8 cellular contexts compared by ENCODE assay signal in the genomic region with DNA sequence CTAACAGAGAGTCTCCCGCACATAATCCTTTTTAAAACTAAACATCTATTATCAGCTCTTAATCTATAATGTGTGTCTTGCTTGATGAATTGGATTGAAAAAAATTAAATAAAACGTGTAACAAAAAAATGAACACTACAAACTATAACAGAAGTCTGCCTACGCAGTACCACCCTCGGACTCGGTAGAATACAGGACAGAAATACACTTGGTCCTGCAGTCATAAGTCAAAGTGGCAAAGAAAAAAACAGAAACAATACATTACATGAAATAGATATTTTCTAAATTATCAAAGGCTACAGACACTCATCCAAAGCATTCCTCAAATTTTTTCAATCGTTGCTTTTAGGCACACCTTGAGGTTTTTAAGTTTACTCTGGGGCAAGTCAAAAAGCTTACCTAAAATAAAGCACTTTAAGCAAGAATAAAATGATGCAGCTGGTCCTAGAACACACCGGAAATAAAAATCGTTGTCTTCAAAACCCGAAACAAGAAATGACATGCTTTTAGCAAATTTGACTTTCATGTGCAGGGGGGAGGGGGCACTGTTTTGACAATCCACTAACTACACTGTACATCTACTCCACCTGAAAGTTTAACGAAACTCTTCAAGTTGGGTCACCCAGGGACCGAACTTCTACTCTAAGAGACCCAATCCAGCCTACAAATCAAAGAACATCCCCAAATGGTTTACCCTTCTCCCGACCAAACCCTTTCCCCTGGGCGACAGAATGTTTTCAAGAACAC. TPM values are rescaled to one million over a fixed set of nuclear protein-coding genes. Genes with fewer than 3 reads are reported as not detected.
A peak's percentile ranks its signal among the peaks of the same experiment; 100 is the strongest.
DNase-seq lines count a peak whose midpoint lies in the region; ATAC-seq and TF ChIP-seq lines count a peak whose summit lies in the region.

No MANE protein-coding gene starts in this region.

- H3K79me2 ChIP-seq in DOHH2 (ENCODE audit: control insufficient read depth, low read length) = peaks cover 61% of the 10 kb centered on the region

- H3K4me3 ChIP-seq in DOHH2 (ENCODE audit: low read length) (peak overlapping the region; percentile 88), fibroblast of the aortic adventitia (ENCODE audit: low read depth, low read length) (peak overlapping the region; percentile 87), retinal pigment epithelial cell (ENCODE audit: low read length) (peak overlapping the region; percentile 96)

- peak overlapping the region; percentile 75 for H3K4me2 ChIP-seq in DOHH2 (ENCODE audit: low read length)

- DNase-seq in activated CD8-positive, alpha-beta T cell treated with anti-CD3 and anti-CD28 coated beads for 36 hours = peak; percentile 71
- DNase-seq in fibroblast of the aortic adventitia (ENCODE audit: low read depth) = peak; percentile 22
- DNase-seq in retinal pigment epithelial cell (ENCODE audit: low read depth) = no peak
- no peak for DNase-seq in retina
- no peak for DNase-seq in GM19240 (ENCODE audit: insufficient read length, low spot score)
- DNase-seq in GDM1 (lab: John Stamatoyannopoulos, UW) = no peak

- peak overlapping the region; percentile 92 for H3K27ac Mint-ChIP-seq in activated CD8-positive, alpha-beta T cell treated with anti-CD3 and anti-CD28 coated beads for 36 hours

- no peaks in the 10 kb centered on the region for H3K9me3 Mint-ChIP-seq in activated CD8-positive, alpha-beta T cell treated with anti-CD3 and anti-CD28 coated beads for 36 hours

- peaks cover 23% of the 10 kb centered on the region for H3K4me1 ChIP-seq in DOHH2 (ENCODE audit: control insufficient read depth, low read length)

- H4K20me1 ChIP-seq in DOHH2 (ENCODE audit: control insufficient read depth, insufficient read depth, low read depth, low read length) = 0 out of 2 replicates have a peak, but pooled peaks cover 4% of the 10 kb centered on the region

- H3K4me3 Mint-ChIP-seq in activated CD8-positive, alpha-beta T cell treated with anti-CD3 and anti-CD28 coated beads for 36 hours = peak overlapping the region; percentile 85

- peak overlapping the region; percentile 85 for H3K27ac ChIP-seq in DOHH2 (ENCODE audit: low read depth, low read length)

- H3K4me1 Mint-ChIP-seq in activated CD8-positive, alpha-beta T cell treated with anti-CD3 and anti-CD28 coated beads for 36 hours (ENCODE audit: low read depth) = peaks cover 49% of the 10 kb centered on the region

- H3K9me2 ChIP-seq in DOHH2 (replicated peaks; ENCODE audit: control insufficient read depth, low read length) = no peaks in the 10 kb centered on the region

- H3K36me3 ChIP-seq in DOHH2 (ENCODE audit: control insufficient read depth, low read length) = no peaks in the 10 kb centered on the region

- no peaks in the 10 kb centered on the region for H3K27me3 Mint-ChIP-seq in activated CD8-positive, alpha-beta T cell treated with anti-CD3 and anti-CD28 coated beads for 36 hours

- H3K36me3 Mint-ChIP-seq in activated CD8-positive, alpha-beta T cell treated with anti-CD3 and anti-CD28 coated beads for 36 hours (ENCODE audit: low read depth) = peaks cover 21% of the 10 kb centered on the region

- TF ChIP-seq CTCF in DOHH2 (IDR thresholded peaks at IDR 0.05; ENCODE audit: low read depth, low read length, poor library complexity, severe bottlenecking) = no peak
- no peak for TF ChIP-seq CTCF in activated CD8-positive, alpha-beta T cell treated with anti-CD3 and anti-CD28 coated beads for 36 hours (IDR thresholded peaks at IDR 0.05)
- TF ChIP-seq CTCF in fibroblast of the aortic adventitia (IDR thresholded peaks at IDR 0.05; ENCODE audit: insufficient read depth, low read length) = no peak
- no peak for TF ChIP-seq CTCF in retinal pigment epithelial cell (conservative IDR thresholded peaks at IDR 0.05; ENCODE audit: low read depth, low read length)

- POLR2A ChIA-PET in activated CD8-positive, alpha-beta T cell treated with anti-CD3 and anti-CD28 coated beads for 36 hours (lab: Charles Lee) = no interaction called here

- H3K27me3 ChIP-seq in DOHH2 (ENCODE audit: control insufficient read depth, low read length) = no peaks in the 10 kb centered on the region

- peak; percentile 8 for ATAC-seq in HG03108 (IDR thresholded peaks at IDR 0.05; ENCODE audit: unreplicated experiment)
- no peak for ATAC-seq in activated CD8-positive, alpha-beta T cell treated with anti-CD3 and anti-CD28 coated beads for 36 hours

- intact Hi-C loops in activated CD8-positive, alpha-beta T cell treated with anti-CD3 and anti-CD28 coated beads for 36 hours (cut with micrococcal nuclease) = no loop called here

- CTCF ChIA-PET in activated CD8-positive, alpha-beta T cell treated with anti-CD3 and anti-CD28 coated beads for 36 hours (lab: Charles Lee) = interaction anchor here (1.0 to 2.3 kb wide), 3 partner anchors 10 to 520 kb away, joined by 3 to 6 read pairs (median 5); no protein-coding TSS in a partner anchor

- peaks cover 5% of the 10 kb centered on the region for H3F3A ChIP-seq in DOHH2 (ENCODE audit: control insufficient read depth, insufficient read depth)

- H3K9me3 ChIP-seq in DOHH2 (ENCODE audit: control insufficient read depth, insufficient read depth, low read length) = no peaks in the 10 kb centered on the region

RNA-seq across cellular contexts. Expression of gene ADAM10, which starts 1.3 kb away (rescaled TPM):
- total RNA-seq in activated CD8-positive, alpha-beta T cell treated with anti-CD3 and anti-CD28 coated beads for 36 hours = 10 to 100 TPM; 76.4 to 79.4 TPM
- total RNA-seq in fibroblast of the aortic adventitia (ENCODE audit: low replicate concordance) = 98.9 and 255 TPM in 2 replicates

RNA-seq across cellular contexts. Expression of gene MINDY2, which starts 22.9 kb away (rescaled TPM):
- 10 to 100 TPM in 1 of 2 experiments, 1 to 10 TPM in 1; 9.0 to 10.3 TPM for total RNA-seq in activated CD8-positive, alpha-beta T cell treated with anti-CD3 and anti-CD28 coated beads for 36 hours
- total RNA-seq in fibroblast of the aortic adventitia (ENCODE audit: low replicate concordance) = 11.9 and 25.8 TPM in 2 replicates

Comparison
In these comparisons a context has a peak if more than half of its experiments do, and no peak if none do; other contexts are left out.
1. DNase-seq: peak in activated CD8-positive, alpha-beta T cell treated with anti-CD3 and anti-CD28 coated beads for 36 hours (single experiment) and fibroblast of the aortic adventitia (single experiment); none in retinal pigment epithelial cell (single experiment), retina (single experiment), GM19240 (single experiment) and GDM1 (single experiment).
2. Peak in every context shown above with its lines, with median percentiles within 50 percentile points of each other: H3K4me3 ChIP-seq.